In genomic region chr2:179440642-179441251, GRCh38 we compare ENCODE assay signal across 8 cellular contexts.
A peak's percentile ranks its signal among the peaks of the same experiment; 100 is the strongest.
DNase-seq lines count a peak whose midpoint lies in the region; ATAC-seq, FAIRE-seq and TF ChIP-seq lines count a peak whose summit lies in the region.

No MANE protein-coding gene starts in this region.

- peak; percentile 64 for TF ChIP-seq CTCF in upper lobe of right lung (IDR thresholded peaks at IDR 0.05)

- H3K27me3 ChIP-seq in upper lobe of right lung, result no peaks in the 10 kb centered on the region

- peak; percentile 21 for DNase-seq in GM03348 (ENCODE audit: low spot score)
- peak; percentile 35 for DNase-seq in SK-N-MC (ENCODE audit: low read depth, low spot score)
- peak; percentile 47 for DNase-seq in globus pallidus (ENCODE audit: low spot score)
- DNase-seq in upper lobe of right lung, result no peak
- no peak for DNase-seq in activated naive CD8-positive, alpha-beta T cell treated with anti-CD3 and anti-CD28 coated beads, Interleukin-2, amount 50 U/mL, for 24 hours
- DNase-seq in AG08396 (ENCODE audit: low spot score), result no peak

- no peak overlapping the region for H3K9ac ChIP-seq in SK-N-MC (ENCODE audit: insufficient read length)

- no peaks in the 10 kb centered on the region for H3K36me3 ChIP-seq in SK-N-MC (ENCODE audit: insufficient read depth, low read length)
- H3K36me3 ChIP-seq in upper lobe of right lung, result no peaks in the 10 kb centered on the region

- H3K27me3 Mint-ChIP-seq in activated naive CD8-positive, alpha-beta T cell treated with anti-CD3 and anti-CD28 coated beads, Interleukin-2, amount 50 U/mL, for 24 hours, result peaks cover 10% of the 10 kb centered on the region

- no peak overlapping the region for H3K27ac ChIP-seq in SK-N-MC
- no peak overlapping the region for H3K27ac ChIP-seq in upper lobe of right lung

- no peaks in the 10 kb centered on the region for H3K4me1 ChIP-seq in upper lobe of right lung

- H3K4me3 Mint-ChIP-seq in activated naive CD8-positive, alpha-beta T cell treated with anti-CD3 and anti-CD28 coated beads, Interleukin-2, amount 50 U/mL, for 24 hours, result no peak overlapping the region

- ATAC-seq in HG03571 (IDR thresholded peaks at IDR 0.05; ENCODE audit: unreplicated experiment) (peak; percentile 54), upper lobe of right lung (peak; percentile 56)
- no peak for ATAC-seq in activated naive CD8-positive, alpha-beta T cell treated with anti-CD3 and anti-CD28 coated beads, Interleukin-2, amount 50 U/mL, for 24 hours

- no peak overlapping the region for H3K4me3 ChIP-seq in SK-N-MC
- H3K4me3 ChIP-seq in upper lobe of right lung, result no peak overlapping the region

- H3K36me3 Mint-ChIP-seq in activated naive CD8-positive, alpha-beta T cell treated with anti-CD3 and anti-CD28 coated beads, Interleukin-2, amount 50 U/mL, for 24 hours (ENCODE audit: low read depth), result no peaks in the 10 kb centered on the region

- FAIRE-seq in A204.1 (lab: Jason Lieb, UNC), result peak; percentile 88

- no peaks in the 10 kb centered on the region for H3K9me3 Mint-ChIP-seq in activated naive CD8-positive, alpha-beta T cell treated with anti-CD3 and anti-CD28 coated beads, Interleukin-2, amount 50 U/mL, for 24 hours

- H3K9me3 ChIP-seq in SK-N-MC (ENCODE audit: low read depth, low read length) (no peaks in the 10 kb centered on the region), upper lobe of right lung (no peaks in the 10 kb centered on the region)

- no peaks in the 10 kb centered on the region for H3K4me1 Mint-ChIP-seq in activated naive CD8-positive, alpha-beta T cell treated with anti-CD3 and anti-CD28 coated beads, Interleukin-2, amount 50 U/mL, for 24 hours

- H3K27ac Mint-ChIP-seq in activated naive CD8-positive, alpha-beta T cell treated with anti-CD3 and anti-CD28 coated beads, Interleukin-2, amount 50 U/mL, for 24 hours, result no peak overlapping the region

- intact Hi-C loops in upper lobe of right lung (cut with DNase I), result no loop called here

Comparison
In these comparisons a context has a peak if more than half of its experiments do, and no peak if none do; other contexts are left out.
1. DNase-seq: peak in GM03348 (single experiment), SK-N-MC (single experiment) and globus pallidus (single experiment); none in upper lobe of right lung (single experiment), activated naive CD8-positive, alpha-beta T cell treated with anti-CD3 and anti-CD28 coated beads, Interleukin-2, amount 50 U/mL, for 24 hours (single experiment) and AG08396 (single experiment).